10 cellular contexts compared by ENCODE assay signal in the genomic region with DNA sequence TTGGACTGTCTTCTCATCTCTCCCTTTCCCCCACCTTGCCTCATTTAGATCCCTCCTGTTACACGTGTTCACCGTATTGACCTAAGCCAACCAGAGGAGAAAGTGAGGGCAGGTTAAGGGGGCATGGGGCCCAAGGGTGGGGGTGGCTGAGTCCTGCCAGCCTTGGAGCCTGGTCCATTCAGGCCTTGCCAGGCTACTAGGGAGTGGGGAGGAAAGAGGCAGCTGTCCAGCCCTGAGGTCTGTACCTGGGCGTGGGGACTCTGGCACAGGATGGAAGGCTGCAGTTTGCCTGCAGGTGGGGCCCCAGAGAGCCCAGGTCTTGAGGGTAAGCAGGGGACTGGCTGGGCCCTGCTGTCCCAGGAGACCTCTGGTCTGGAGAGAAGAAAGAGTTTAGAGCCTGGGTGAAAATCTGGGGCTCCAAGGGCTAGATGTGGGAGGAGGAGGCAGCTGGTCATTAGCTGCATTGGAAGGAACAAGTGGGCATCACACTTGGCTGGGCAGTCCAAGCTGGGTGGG.
DNase-seq lines count a peak whose midpoint lies in the region; ATAC-seq and TF ChIP-seq lines count a peak whose summit lies in the region.
"Had no signal": no experiment of that assay in that cellular context is flagged by ENCODE, and none has a peak within 500 bp of the region (broad histone marks: within the 10 kb centered on the region; RNA-seq: fewer than 3 reads in every experiment).

No MANE protein-coding gene starts in this region.

- H3K9me3 Mint-ChIP-seq in dendritic cell treated with granulocyte-macrophage colony-stimulating factor and Interleukin-4, amounts not matched to agents 40 ng/mL and 50 ng/mL, for 4 days: no peaks in the 10 kb centered on the region

- TF ChIP-seq CTCF in GM06990 (IDR thresholded peaks at IDR 0.05; ENCODE audit: insufficient read depth, low read length, poor library complexity, severe bottlenecking): peak; percentile 31

- CTCF ChIA-PET in HEK293T (lab: Yijun Ruan, JAX): no interaction called here

- H3K4me3 ChIP-seq in GM06990 (replicated peaks; ENCODE audit: low read depth, low read length) (no peak overlapping the region), skin epidermis (no peak overlapping the region)

- peak overlapping the region; percentile 2 for H3K4me3 Mint-ChIP-seq in dendritic cell treated with granulocyte-macrophage colony-stimulating factor and Interleukin-4, amounts not matched to agents 40 ng/mL and 50 ng/mL, for 4 days

- POLR2A ChIA-PET in HEK293T (lab: Yijun Ruan, JAX): no interaction called here

- H3K27ac ChIP-seq in skin epidermis: peak overlapping the region in 16 of 21 experiments; percentile 8 to 72 (median 42)

- DNase-seq in GM06990 (ENCODE audit: extremely low read depth, insufficient read length): peak; percentile 60
- DNase-seq in HEK293T (ENCODE audit: extremely low spot score): no peak
- no peak for DNase-seq in dermis blood vessel endothelial cell
- DNase-seq: activated CD4-positive, alpha-beta T cell treated with anti-CD3 and anti-CD28 coated beads for 4 hours; DMS79; NCI-H2081 treated with DMSO at 0.1 percent for 48 hours had no signal

- intact Hi-C loops in dendritic cell treated with granulocyte-macrophage colony-stimulating factor and Interleukin-4, amounts not matched to agents 40 ng/mL and 50 ng/mL, for 4 days (cut with micrococcal nuclease): loop anchor here (5.0 to 10.0 kb wide), 2 partner anchors 59 to 139 kb away; a partner anchor contains a TSS

- H3K27me3 ChIP-seq in GM06990 (replicated peaks; ENCODE audit: control insufficient read depth, insufficient read depth, low read length): no peaks in the 10 kb centered on the region

- H3K27ac Mint-ChIP-seq in dendritic cell treated with granulocyte-macrophage colony-stimulating factor and Interleukin-4, amounts not matched to agents 40 ng/mL and 50 ng/mL, for 4 days: peak overlapping the region; percentile 89

- peaks cover 74% of the 10 kb centered on the region for H3K36me3 Mint-ChIP-seq in dendritic cell treated with granulocyte-macrophage colony-stimulating factor and Interleukin-4, amounts not matched to agents 40 ng/mL and 50 ng/mL, for 4 days (ENCODE audit: low read depth)

- H3K27me3 Mint-ChIP-seq in dendritic cell treated with granulocyte-macrophage colony-stimulating factor and Interleukin-4, amounts not matched to agents 40 ng/mL and 50 ng/mL, for 4 days: no peaks in the 10 kb centered on the region

- H3K36me3 ChIP-seq in GM06990 (ENCODE audit: control insufficient read depth, insufficient read depth, low read length): peaks cover 15% of the 10 kb centered on the region

- peaks cover 76% of the 10 kb centered on the region for H3K4me1 Mint-ChIP-seq in dendritic cell treated with granulocyte-macrophage colony-stimulating factor and Interleukin-4, amounts not matched to agents 40 ng/mL and 50 ng/mL, for 4 days (ENCODE audit: low read depth)

- ATAC-seq in HG02678 (IDR thresholded peaks at IDR 0.05; ENCODE audit: unreplicated experiment) (peak; percentile 26), GM18520 (IDR thresholded peaks at IDR 0.05; ENCODE audit: unreplicated experiment) (no peak)

TF ChIP-seq in HEK293T, 16 proteins besides CTCF, POLR2A, EP300 and RAD21:
- TF ChIP-seq TARDBP (IDR thresholded peaks at IDR 0.05): no peak
- no peak for TF ChIP-seq FOXA1 (IDR thresholded peaks at IDR 0.05)
- TF ChIP-seq ARNT (IDR thresholded peaks at IDR 0.05): no peak
- TF ChIP-seq, protein P1, sequence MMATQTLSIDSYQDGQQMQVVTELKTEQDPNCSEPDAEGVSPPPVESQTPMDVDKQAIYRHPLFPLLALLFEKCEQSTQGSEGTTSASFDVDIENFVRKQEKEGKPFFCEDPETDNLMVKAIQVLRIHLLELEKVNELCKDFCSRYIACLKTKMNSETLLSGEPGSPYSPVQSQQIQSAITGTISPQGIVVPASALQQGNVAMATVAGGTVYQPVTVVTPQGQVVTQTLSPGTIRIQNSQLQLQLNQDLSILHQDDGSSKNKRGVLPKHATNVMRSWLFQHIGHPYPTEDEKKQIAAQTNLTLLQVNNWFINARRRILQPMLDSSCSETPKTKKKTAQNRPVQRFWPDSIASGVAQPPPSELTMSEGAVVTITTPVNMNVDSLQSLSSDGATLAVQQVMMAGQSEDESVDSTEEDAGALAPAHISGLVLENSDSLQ (IDR thresholded peaks at IDR 0.05): no peak
- TF ChIP-seq BHLHE40 (IDR thresholded peaks at IDR 0.05; ENCODE audit: borderline replicate concordance): no peak
- no peak for TF ChIP-seq ELF4 (IDR thresholded peaks at IDR 0.05)
- TF ChIP-seq FOXK2 (IDR thresholded peaks at IDR 0.05): no peak
- no peak for TF ChIP-seq HDGF (IDR thresholded peaks at IDR 0.05; ENCODE audit: borderline replicate concordance)
- TF ChIP-seq LEF1 (IDR thresholded peaks at IDR 0.05; ENCODE audit: borderline replicate concordance): no peak
- TF ChIP-seq ZNF384 (IDR thresholded peaks at IDR 0.05): no peak
- TF ChIP-seq FOXM1 (IDR thresholded peaks at IDR 0.05; ENCODE audit: borderline replicate concordance): no peak
- TF ChIP-seq CTBP1 (IDR thresholded peaks at IDR 0.05; ENCODE audit: borderline replicate concordance): no peak
- TF ChIP-seq SUZ12 (IDR thresholded peaks at IDR 0.05): no peak
